ENCODE assay signal across 18 cellular contexts in genomic region chr1:163864207-163864606, GRCh38.
A peak's percentile ranks its signal among the peaks of the same experiment; 100 is the strongest.
DNase-seq lines count a peak whose midpoint lies in the region; ATAC-seq, FAIRE-seq and TF ChIP-seq lines count a peak whose summit lies in the region.
"Had no signal": no experiment of that assay in that cellular context is flagged by ENCODE, and none has a peak within 500 bp of the region (broad histone marks: within the 10 kb centered on the region; RNA-seq: fewer than 3 reads in every experiment).

No MANE protein-coding gene starts in this region.

- peak overlapping the region; percentile 45; the same call in 1 of the 2 replicates for H2AFZ ChIP-seq in GM23338

- H3K4me3 ChIP-seq in heart left ventricle (no peak overlapping the region), right atrium auricular region (no peak overlapping the region), GM23338 (no peak overlapping the region), fibroblast of the aortic adventitia (ENCODE audit: low read depth, low read length) (no peak overlapping the region)

- no peak overlapping the region for H3K4me3 Mint-ChIP-seq in GM23338
- H3K4me3 Mint-ChIP-seq in effector memory CD8-positive, alpha-beta T cell, result no peak overlapping the region
- H3K4me3 Mint-ChIP-seq: CD4-positive, alpha-beta memory T cell had no signal

- no peaks in the 10 kb centered on the region for H3K79me2 ChIP-seq in GM23338 (replicated peaks; ENCODE audit: insufficient read depth)

- ATAC-seq in heart left ventricle (peak in 3 of 4 donors; percentile 42 to 50 (median 42)), GM23338 (no peak)
- ATAC-seq in effector memory CD8-positive, alpha-beta T cell (replicated peaks), result no peak

- H3K36me3 Mint-ChIP-seq in GM23338 (ENCODE audit: low read depth), result no peaks in the 10 kb centered on the region
- no peaks in the 10 kb centered on the region for H3K36me3 Mint-ChIP-seq in effector memory CD8-positive, alpha-beta T cell (ENCODE audit: insufficient read depth)
- H3K36me3 Mint-ChIP-seq: CD4-positive, alpha-beta memory T cell had no signal

- H3K27ac Mint-ChIP-seq in GM23338, result no peak overlapping the region
- H3K27ac Mint-ChIP-seq in effector memory CD8-positive, alpha-beta T cell, result no peak overlapping the region
- H3K27ac Mint-ChIP-seq: CD4-positive, alpha-beta memory T cell had no signal

- H3K9me3 ChIP-seq in heart left ventricle (peaks cover 0 to 23% (median 2%) of the 10 kb centered on the region in 12 donors), right atrium auricular region (peaks cover 0 to 16% of the 10 kb centered on the region in 2 donors)
- H3K9me3 ChIP-seq: Caco-2 had no signal

- no peak for DNase-seq in heart left ventricle
- DNase-seq in right atrium auricular region (ENCODE audit: low spot score), result no peak
- no peak for DNase-seq in D721Med (ENCODE audit: insufficient read length, low spot score)
- DNase-seq in GM23338 (ENCODE audit: low spot score), result no peak
- peak; percentile 17 for DNase-seq in fibroblast of the aortic adventitia (ENCODE audit: low read depth)
- no peak for DNase-seq in T1000 (lab: John Stamatoyannopoulos, UW)
- DNase-seq in LoVo (ENCODE audit: low spot score), result no peak
- no peak for DNase-seq in effector memory CD8-positive, alpha-beta T cell
- DNase-seq: C1 segment of cervical spinal cord; Caco-2; CD4-positive, alpha-beta memory T cell; DMS153; DND-41; H7; HCEC 1CT had no signal

- H3K27ac ChIP-seq in heart left ventricle, result peak overlapping the region in 1 of 12 donors; percentile 15
- H3K27ac ChIP-seq in right atrium auricular region, result no peak overlapping the region
- H3K27ac ChIP-seq in GM23338 (ENCODE audit: low read depth), result no peak overlapping the region

- TF ChIP-seq POLR2A in heart left ventricle (IDR thresholded peaks at IDR 0.05), result no peak

- H3K4me1 ChIP-seq in heart left ventricle (peaks cover 0 to 10% (median 0%) of the 10 kb centered on the region in 12 donors), right atrium auricular region (no peaks in the 10 kb centered on the region), GM23338 (ENCODE audit: insufficient read depth) (no peaks in the 10 kb centered on the region)
- H3K4me1 ChIP-seq: Caco-2 had no signal

- H3K9me2 ChIP-seq in GM23338 (ENCODE audit: insufficient read depth), result peaks cover 10% of the 10 kb centered on the region

- no peak overlapping the region for H3K4me2 ChIP-seq in GM23338

- H3K36me3 ChIP-seq in heart left ventricle (no peaks in the 10 kb centered on the region), right atrium auricular region (no peaks in the 10 kb centered on the region), GM23338 (ENCODE audit: insufficient read depth) (no peaks in the 10 kb centered on the region)

- H4K20me1 ChIP-seq in GM23338 (replicated peaks; ENCODE audit: insufficient read depth), result no peaks in the 10 kb centered on the region

- H3K4me1 Mint-ChIP-seq in GM23338, result no peaks in the 10 kb centered on the region; the same call in 2 of the 3 replicates
- no peaks in the 10 kb centered on the region for H3K4me1 Mint-ChIP-seq in effector memory CD8-positive, alpha-beta T cell (ENCODE audit: low read depth in 2 of 2)
- H3K4me1 Mint-ChIP-seq: CD4-positive, alpha-beta memory T cell had no signal

- WGBS in heart left ventricle, 4 donors, result 14 to 36% (median 21%) methylated on average over 1 of the region's 1 CpG

- no peaks in the 10 kb centered on the region for H3F3A ChIP-seq in GM23338 (replicated peaks; ENCODE audit: low read depth)

- intact Hi-C loops in heart left ventricle (cut with DNase I), result no loop called here

- TF ChIP-seq CTCF in heart left ventricle (IDR thresholded peaks at IDR 0.05), result no peak
- TF ChIP-seq CTCF in right atrium auricular region (IDR thresholded peaks at IDR 0.05), result no peak
- TF ChIP-seq CTCF in D721Med (IDR thresholded peaks at IDR 0.05; ENCODE audit: insufficient read depth, missing control alignments), result no peak
- TF ChIP-seq CTCF in GM23338 (conservative IDR thresholded peaks at IDR 0.05; ENCODE audit: low read depth in 2 of 2), result no peak
- TF ChIP-seq CTCF in fibroblast of the aortic adventitia (IDR thresholded peaks at IDR 0.05; ENCODE audit: insufficient read depth, low read length), result no peak

- no peaks in the 10 kb centered on the region for H3K27me3 ChIP-seq in heart left ventricle
- no peaks in the 10 kb centered on the region for H3K27me3 ChIP-seq in right atrium auricular region
- no peaks in the 10 kb centered on the region for H3K27me3 ChIP-seq in GM23338 (ENCODE audit: insufficient read depth)

- H3K27me3 Mint-ChIP-seq in GM23338 (ENCODE audit: insufficient read depth, low read depth, poor library complexity), result no peaks in the 10 kb centered on the region
- no peaks in the 10 kb centered on the region for H3K27me3 Mint-ChIP-seq in effector memory CD8-positive, alpha-beta T cell
- H3K27me3 Mint-ChIP-seq: CD4-positive, alpha-beta memory T cell had no signal

- 0 out of 3 replicates have a peak, but pooled peaks cover 3% of the 10 kb centered on the region for H3K9me3 Mint-ChIP-seq in GM23338
- peaks cover 5 to 20% of the 10 kb centered on the region in 2 donors for H3K9me3 Mint-ChIP-seq in effector memory CD8-positive, alpha-beta T cell

- FAIRE-seq in D721Med (lab: Jason Lieb, UNC), result peak; percentile 11
- FAIRE-seq: G401.6, GM12892, H1 had no signal

TF ChIP-seq in GM23338, 12 proteins besides CTCF, POLR2A, EP300 and RAD21 (continues in another document):
- TF ChIP-seq, protein P1, sequence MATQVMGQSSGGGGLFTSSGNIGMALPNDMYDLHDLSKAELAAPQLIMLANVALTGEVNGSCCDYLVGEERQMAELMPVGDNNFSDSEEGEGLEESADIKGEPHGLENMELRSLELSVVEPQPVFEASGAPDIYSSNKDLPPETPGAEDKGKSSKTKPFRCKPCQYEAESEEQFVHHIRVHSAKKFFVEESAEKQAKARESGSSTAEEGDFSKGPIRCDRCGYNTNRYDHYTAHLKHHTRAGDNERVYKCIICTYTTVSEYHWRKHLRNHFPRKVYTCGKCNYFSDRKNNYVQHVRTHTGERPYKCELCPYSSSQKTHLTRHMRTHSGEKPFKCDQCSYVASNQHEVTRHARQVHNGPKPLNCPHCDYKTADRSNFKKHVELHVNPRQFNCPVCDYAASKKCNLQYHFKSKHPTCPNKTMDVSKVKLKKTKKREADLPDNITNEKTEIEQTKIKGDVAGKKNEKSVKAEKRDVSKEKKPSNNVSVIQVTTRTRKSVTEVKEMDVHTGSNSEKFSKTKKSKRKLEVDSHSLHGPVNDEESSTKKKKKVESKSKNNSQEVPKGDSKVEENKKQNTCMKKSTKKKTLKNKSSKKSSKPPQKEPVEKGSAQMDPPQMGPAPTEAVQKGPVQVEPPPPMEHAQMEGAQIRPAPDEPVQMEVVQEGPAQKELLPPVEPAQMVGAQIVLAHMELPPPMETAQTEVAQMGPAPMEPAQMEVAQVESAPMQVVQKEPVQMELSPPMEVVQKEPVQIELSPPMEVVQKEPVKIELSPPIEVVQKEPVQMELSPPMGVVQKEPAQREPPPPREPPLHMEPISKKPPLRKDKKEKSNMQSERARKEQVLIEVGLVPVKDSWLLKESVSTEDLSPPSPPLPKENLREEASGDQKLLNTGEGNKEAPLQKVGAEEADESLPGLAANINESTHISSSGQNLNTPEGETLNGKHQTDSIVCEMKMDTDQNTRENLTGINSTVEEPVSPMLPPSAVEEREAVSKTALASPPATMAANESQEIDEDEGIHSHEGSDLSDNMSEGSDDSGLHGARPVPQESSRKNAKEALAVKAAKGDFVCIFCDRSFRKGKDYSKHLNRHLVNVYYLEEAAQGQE (IDR thresholded peaks at IDR 0.05; ENCODE audit: unreplicated experiment), result no peak
- TF ChIP-seq EZH2 (IDR thresholded peaks at IDR 0.05; ENCODE audit: low read depth, unreplicated experiment) (no peak), ZNF114 (CRISPR knock-in tag; IDR thresholded peaks at IDR 0.05) (no peak), ZNF331 (CRISPR knock-in tag; IDR thresholded peaks at IDR 0.05; ENCODE audit: low read depth) (no peak)

Comparison
In these comparisons a context has a peak if more than half of its experiments do, and no peak if none do; other contexts are left out.
1. ATAC-seq: peak in heart left ventricle (3 of 4); none in GM23338 (single experiment) and effector memory CD8-positive, alpha-beta T cell (single experiment).